8 cellular contexts compared by ENCODE assay signal in genomic region chr14:94548999-94549985, GRCh38. TPM values are rescaled to one million over a fixed set of nuclear protein-coding genes. Genes with fewer than 3 reads are reported as not detected.
DNase-seq lines count a peak whose midpoint lies in the region; ATAC-seq lines count a peak whose summit lies in the region.

No MANE protein-coding gene starts in this region.

- peaks cover 0 to 2% (median 0%) of the 10 kb centered on the region in 6 donors for H3K9me3 Mint-ChIP-seq in immature natural killer cell

- no peak for ATAC-seq in HG03045 (IDR thresholded peaks at IDR 0.05; ENCODE audit: unreplicated experiment)

- peaks cover 0 to 16% (median 11%) of the 10 kb centered on the region in 3 donors for H3K27me3 Mint-ChIP-seq in immature natural killer cell (ENCODE audit: low read depth in 3 of 3)

- H3K4me3 Mint-ChIP-seq in immature natural killer cell, result no peak overlapping the region

- H3K4me1 Mint-ChIP-seq in immature natural killer cell, result no peaks in the 10 kb centered on the region

- DNase-seq in NCI-H82 (lab: John Stamatoyannopoulos, UW), result peak; percentile 61
- DNase-seq in NCI-H82 treated with DMSO at 0.1 percent for 48 hours (lab: John Stamatoyannopoulos, UW; ENCODE audit: unreplicated experiment), result no peak
- DNase-seq in HT1080 (ENCODE audit: low read depth), result peak; percentile 51
- DNase-seq in SW480 (ENCODE audit: low spot score), result peak; percentile 37
- DNase-seq in astrocyte of the hippocampus (ENCODE audit: low read depth, low spot score), result peak; percentile 75
- peak; percentile 14 to 18 (median 18) for DNase-seq in immature natural killer cell
- DNase-seq in stimulated activated CD4-positive, alpha-beta T cell treated with anti-CD3 and anti-CD28 coated beads, Interleukin-1b, Interleukin-23, amount 100 ng/mL, for 1 hour (ENCODE audit: low read depth in 2 of 2), result peak; percentile 5 to 45

- H3K36me3 Mint-ChIP-seq in immature natural killer cell, result no peaks in the 10 kb centered on the region

- no peak overlapping the region for H3K27ac Mint-ChIP-seq in immature natural killer cell

RNA-seq across cellular contexts. Expression of gene SERPINA4, which starts 11.9 kb away (rescaled TPM):
- total RNA-seq in HT1080 (2014; rRNA removed; shearing (Covaris generic)), result not detected in 2 replicates
- not detected in 2 replicates for polyA plus RNA-seq in HT1080 (2015; cell fraction: cytosol; rRNA removed)
- not detected in 2 replicates for polyA plus RNA-seq in HT1080 (2015; cell fraction: nucleus; rRNA removed)
- not detected for polyA plus RNA-seq in immature natural killer cell

RNA-seq across cellular contexts. Expression of gene SERPINA5, which starts 31.9 kb away (rescaled TPM):
- total RNA-seq in HT1080 (2014; rRNA removed; shearing (Covaris generic)), result not detected in 2 replicates
- 0.98 and 1.9 TPM in 2 replicates for polyA plus RNA-seq in HT1080 (2015; cell fraction: cytosol; rRNA removed)
- 1.4 and 1.7 TPM in 2 replicates for polyA plus RNA-seq in HT1080 (2015; cell fraction: nucleus; rRNA removed)
- not detected for polyA plus RNA-seq in immature natural killer cell

RNA-seq across cellular contexts. Expression of gene SERPINA12, which starts 40.0 kb away (rescaled TPM):
- not detected in 2 replicates for total RNA-seq in HT1080 (2014; rRNA removed; shearing (Covaris generic))
- not detected in 2 replicates for polyA plus RNA-seq in HT1080 (2015; cell fraction: cytosol; rRNA removed)
- not detected in 2 replicates for polyA plus RNA-seq in HT1080 (2015; cell fraction: nucleus; rRNA removed)
- not detected for polyA plus RNA-seq in immature natural killer cell
